16 cellular contexts compared by ENCODE assay signal in genomic region chr9:5321058-5321457, GRCh38. TPM values are rescaled to one million over a fixed set of nuclear protein-coding genes. Genes with fewer than 3 reads are reported as not detected.
A peak's percentile ranks its signal among the peaks of the same experiment; 100 is the strongest.
DNase-seq lines count a peak whose midpoint lies in the region; ATAC-seq, FAIRE-seq and TF ChIP-seq lines count a peak whose summit lies in the region.
"Had no signal": no experiment of that assay in that cellular context is flagged by ENCODE, and none has a peak within 500 bp of the region (broad histone marks: within the 10 kb centered on the region; RNA-seq: fewer than 3 reads in every experiment).

No MANE protein-coding gene starts in this region.

- H3K4me3 ChIP-seq in GM06990 (replicated peaks; ENCODE audit: low read depth, low read length) (no peak overlapping the region), GM12878 (no peak overlapping the region), keratinocyte (ENCODE audit: control insufficient read depth in 2 of 3, extremely low read depth in 1 of 3, insufficient read depth in 2 of 3, low read depth in 1 of 3, low read length in 3 of 3) (no peak overlapping the region)
- H3K4me3 ChIP-seq: adrenal gland, gastrocnemius medialis, Peyer's patch had no signal

- TF ChIP-seq CTCF in GM06990 (IDR thresholded peaks at IDR 0.05; ENCODE audit: insufficient read depth, low read length, poor library complexity, severe bottlenecking) (peak; percentile 5), GM12878 (IDR thresholded peaks at IDR 0.05 in 2 of 3, conservative IDR thresholded peaks at IDR 0.05 in 1 of 3; ENCODE audit: control insufficient read depth in 2 of 3, extremely low read depth in 1 of 3, insufficient read depth in 1 of 3, low read depth in 3 of 3, low read length in 3 of 3) (peak; percentile 17 to 29 (median 18); a peak in 4 of 6 replicates), keratinocyte (optimal IDR thresholded peaks at IDR 0.05 in 1 of 3, IDR thresholded peaks at IDR 0.05 in 1 of 3, conservative IDR thresholded peaks at IDR 0.05 in 1 of 3; ENCODE audit: extremely low read depth in 1 of 3, insufficient read depth in 2 of 3, low read length in 3 of 3) (peak in 2 of 3 experiments; percentile 10 to 11)

- no peak overlapping the region for H3K27ac ChIP-seq in GM12878 (ENCODE audit: control insufficient read depth, insufficient read depth)
- H3K27ac ChIP-seq in keratinocyte (ENCODE audit: control insufficient read depth, insufficient read depth, low read length), result no peak overlapping the region
- H3K27ac ChIP-seq: adrenal gland, gastrocnemius medialis, HL-60, Peyer's patch had no signal

- H4K20me1 ChIP-seq in GM12878 (ENCODE audit: control insufficient read depth, insufficient read depth) (no peaks in the 10 kb centered on the region), keratinocyte (ENCODE audit: control insufficient read depth, extremely low read depth, insufficient read depth, low read length) (no peaks in the 10 kb centered on the region)

- H3K27me3 ChIP-seq in GM06990 (replicated peaks; ENCODE audit: control insufficient read depth, insufficient read depth, low read length), result no peaks in the 10 kb centered on the region
- no peaks in the 10 kb centered on the region for H3K27me3 ChIP-seq in GM12878 (replicated peaks in 1 of 2; ENCODE audit: control insufficient read depth in 2 of 2, insufficient read depth in 2 of 2, low read length in 1 of 2)
- H3K27me3 ChIP-seq in keratinocyte (ENCODE audit: control insufficient read depth, extremely low read depth, insufficient read depth, low read length), result no peaks in the 10 kb centered on the region
- H3K27me3 ChIP-seq: adrenal gland, gastrocnemius medialis, Peyer's patch had no signal

- H3K9me3 ChIP-seq in GM12878 (replicated peaks; ENCODE audit: control insufficient read depth, insufficient read depth, low read length) (no peaks in the 10 kb centered on the region; the same call in 2 of the 3 replicates), keratinocyte (ENCODE audit: control insufficient read depth, low read depth, low read length) (no peaks in the 10 kb centered on the region)
- H3K9me3 ChIP-seq: Peyer's patch had no signal

- H3K79me2 ChIP-seq in GM12878 (ENCODE audit: control insufficient read depth, insufficient read depth, low read length) (no peaks in the 10 kb centered on the region), keratinocyte (ENCODE audit: control insufficient read depth, insufficient read depth, low read length) (no peaks in the 10 kb centered on the region)

- RAD21 ChIA-PET in GM12878 (lab: Charles Lee; ENCODE audit: unreplicated experiment), result interaction anchor here (0.7 to 1.5 kb wide), 6 partner anchors 76 to 562 kb away, joined by 3 to 6 read pairs (median 3); no protein-coding TSS in a partner anchor

- no peaks in the 10 kb centered on the region for H3K9me1 ChIP-seq in keratinocyte (ENCODE audit: control insufficient read depth, extremely low read depth, insufficient read depth, low read length)

- H3K9me3 Mint-ChIP-seq in activated CD8-positive, alpha-beta T cell treated with anti-CD3 and anti-CD28 coated beads, Interleukin-2, amount 10 ng/mL, durations not matched to agents 7 days and 5 days (ENCODE audit: insufficient read depth), result no peaks in the 10 kb centered on the region

- no peak overlapping the region for H3K4me2 ChIP-seq in GM12878 (ENCODE audit: control insufficient read depth, insufficient read depth)
- H3K4me2 ChIP-seq in keratinocyte (ENCODE audit: control insufficient read depth, extremely low read depth, insufficient read depth, low read depth, low read length), result no peak overlapping the region

- no peak for TF ChIP-seq POLR2A in GM12878 (IDR thresholded peaks at IDR 0.05; ENCODE audit: low read depth, low read length)

- POLR2A ChIA-PET in GM12878 (lab: Charles Lee), result no interaction called here
- POLR2A ChIA-PET in activated CD8-positive, alpha-beta T cell treated with anti-CD3 and anti-CD28 coated beads, Interleukin-2, amount 10 ng/mL, durations not matched to agents 7 days and 5 days (lab: Charles Lee), result no interaction called here

- no peak overlapping the region for H3K27ac Mint-ChIP-seq in activated CD8-positive, alpha-beta T cell treated with anti-CD3 and anti-CD28 coated beads, Interleukin-2, amount 10 ng/mL, durations not matched to agents 7 days and 5 days

- no peak overlapping the region for H3K4me3 Mint-ChIP-seq in activated CD8-positive, alpha-beta T cell treated with anti-CD3 and anti-CD28 coated beads, Interleukin-2, amount 10 ng/mL, durations not matched to agents 7 days and 5 days

- no peaks in the 10 kb centered on the region for H3K36me3 ChIP-seq in GM06990 (ENCODE audit: control insufficient read depth, insufficient read depth, low read length)
- no peaks in the 10 kb centered on the region for H3K36me3 ChIP-seq in GM12878 (ENCODE audit: control insufficient read depth in 2 of 2, insufficient read depth in 2 of 2, low read length in 1 of 2)
- no peaks in the 10 kb centered on the region for H3K36me3 ChIP-seq in keratinocyte (ENCODE audit: control insufficient read depth in 2 of 2, extremely low read depth in 1 of 2, insufficient read depth in 2 of 2, low read length in 2 of 2)
- H3K36me3 ChIP-seq: adrenal gland, gastrocnemius medialis, Peyer's patch had no signal

- no peak for DNase-seq in GM06990 (ENCODE audit: extremely low read depth, insufficient read length)
- DNase-seq in HT1080 (ENCODE audit: low read depth), result peak; percentile 18
- no peak for DNase-seq in GM12878 (ENCODE audit: low read depth, low spot score)
- no peak for DNase-seq in keratinocyte (ENCODE audit: low read depth, low spot score)
- DNase-seq in activated CD8-positive, alpha-beta T cell treated with anti-CD3 and anti-CD28 coated beads, Interleukin-2, amount 10 ng/mL, durations not matched to agents 7 days and 5 days, result no peak
- DNase-seq in NCI-H1417 (lab: John Stamatoyannopoulos, UW), result no peak
- DNase-seq: activated CD4-positive, CD25-positive, alpha-beta regulatory T cell treated with anti-CD3 and anti-CD28 coated beads, Interleukin-2, amount 50 U/mL, for 72 hours; activated T-cell treated with anti-CD3 and anti-CD28 coated beads for 4 hours; adrenal gland; gastrocnemius medialis; NCI-H226; occipital lobe; Peyer's patch had no signal

- FAIRE-seq in GM12878 (lab: Jason Lieb, UNC), result no peak
- no peak for FAIRE-seq in keratinocyte (lab: Jason Lieb, UNC)

- H3K4me1 Mint-ChIP-seq in activated CD8-positive, alpha-beta T cell treated with anti-CD3 and anti-CD28 coated beads, Interleukin-2, amount 10 ng/mL, durations not matched to agents 7 days and 5 days (ENCODE audit: low read depth), result peaks cover under 1% of the 10 kb centered on the region

- ATAC-seq in GM12878, result peak; percentile 59; the same call in 2 of the 3 replicates
- no peak for ATAC-seq in activated CD8-positive, alpha-beta T cell treated with anti-CD3 and anti-CD28 coated beads, Interleukin-2, amount 10 ng/mL, durations not matched to agents 7 days and 5 days
- no peak for ATAC-seq in HG03039 (IDR thresholded peaks at IDR 0.05; ENCODE audit: unreplicated experiment)
- no peak for ATAC-seq in GM18861 (IDR thresholded peaks at IDR 0.05; ENCODE audit: unreplicated experiment)
- ATAC-seq: gastrocnemius medialis had no signal

- H3K36me3 Mint-ChIP-seq in activated CD8-positive, alpha-beta T cell treated with anti-CD3 and anti-CD28 coated beads, Interleukin-2, amount 10 ng/mL, durations not matched to agents 7 days and 5 days (ENCODE audit: low read depth), result peaks cover 10% of the 10 kb centered on the region

- no peak overlapping the region for H3K9ac ChIP-seq in GM12878 (ENCODE audit: control insufficient read depth, insufficient read depth, low read length)
- no peak overlapping the region for H3K9ac ChIP-seq in keratinocyte (ENCODE audit: control insufficient read depth, extremely low read depth, insufficient read depth, low read length)

- intact Hi-C loops in GM12878 (cut with micrococcal nuclease; ENCODE audit: unreplicated experiment), result no loop called here

- in situ Hi-C loops in GM12878 (cut with MboI), result no loop called here

- no TSS peak for BruUV-seq in GM12878 (replicated peaks; lab: Mats Ljungman, UMichigan)

- H2AFZ ChIP-seq in GM12878 (ENCODE audit: control insufficient read depth, low read depth, low read length) (no peak overlapping the region), keratinocyte (ENCODE audit: control insufficient read depth, low read length) (no peak overlapping the region)

- TF ChIP-seq EP300 in GM12878 (IDR thresholded peaks at IDR 0.05; ENCODE audit: borderline replicate concordance in 1 of 2, control insufficient read depth in 1 of 2, low read depth in 2 of 2, low read length in 2 of 2), result no peak

- CTCF ChIA-PET in GM12878 (lab: Yijun Ruan, JAX), result interaction anchor here (0.6 to 1.2 kb wide), 11 partner anchors 53 to 561 kb away, joined by 3 to 5 read pairs (median 3); no protein-coding TSS in a partner anchor
- CTCF ChIA-PET in activated CD8-positive, alpha-beta T cell treated with anti-CD3 and anti-CD28 coated beads, Interleukin-2, amount 10 ng/mL, durations not matched to agents 7 days and 5 days (lab: Charles Lee), result interaction anchor here (0.8 to 1.2 kb wide), 8 partner anchors 27 to 267 kb away, joined by 3 to 5 read pairs (median 3); partner anchors contain the start of gene PLGRKT

- H3K4me1 ChIP-seq in GM12878 (ENCODE audit: control insufficient read depth, insufficient read depth, low read length) (no peaks in the 10 kb centered on the region), keratinocyte (ENCODE audit: control insufficient read depth, extremely low read depth, insufficient read depth, low read length) (no peaks in the 10 kb centered on the region)
- H3K4me1 ChIP-seq: adrenal gland, gastrocnemius medialis, Peyer's patch had no signal

- dilution Hi-C loops in keratinocyte (cut with MboI; ENCODE audit: extremely low pct_ligation_motif_present, low sequenced_read_pairs), result no loop called here

- peak; percentile 32; the same call in 1 of the 2 replicates for TF ChIP-seq RAD21 in GM12878 (IDR thresholded peaks at IDR 0.05; ENCODE audit: insufficient read depth, low read depth, low read length)

- H3K27me3 Mint-ChIP-seq in activated CD8-positive, alpha-beta T cell treated with anti-CD3 and anti-CD28 coated beads, Interleukin-2, amount 10 ng/mL, durations not matched to agents 7 days and 5 days (ENCODE audit: low read depth), result no peaks in the 10 kb centered on the region

- SMC1A ChIA-PET in GM12878 (lab: Charles Lee; ENCODE audit: uncharacterized antibody, unreplicated experiment), result interaction anchor here (0.6 to 1.8 kb wide), 9 partner anchors 31 to 562 kb away, joined by 3 to 5 read pairs (median 4); no protein-coding TSS in a partner anchor

- 0% methylated on average over 1 of the region's 1 CpG for WGBS in GM12878 (ENCODE audit: insufficient coverage, insufficient replicate concordance, low lambda C conversion rate, missing lambda C conversion rate)

RNA-seq across cellular contexts. Expression of gene RLN2, which starts 16.5 kb away (rescaled TPM):
- total RNA-seq in HT1080 (2014; rRNA removed; shearing (Covaris generic)), result not detected in 2 replicates
- polyA plus RNA-seq in HT1080 (2015; cell fraction: cytosol; rRNA removed), result not detected in 2 replicates
- not detected in 2 replicates for polyA plus RNA-seq in HT1080 (2015; cell fraction: nucleus; rRNA removed)
- 0.88 and 2.2 TPM in 2 replicates for total RNA-seq in GM12878 (2013; cell fraction: nucleolus; rRNA removed)
- total RNA-seq in GM12878 (2014; rRNA removed), result 5.8 and 6.0 TPM in 2 replicates
- 5.9 and 7.1 TPM in 2 replicates for total RNA-seq in GM12878 (2014; rRNA removed; fragmentation: Illumina TruSeq; extraction: Trizol)
- total RNA-seq in GM12878 (2021), result 3.3 and 3.9 TPM in 2 replicates
- 1.4 TPM for polyA plus RNA-seq in GM12878 (2011; ENCODE audit: low read depth)
- 5.3 and 6.1 TPM in 2 replicates for polyA plus RNA-seq in GM12878 (2011; rRNA removed)
- polyA plus RNA-seq in GM12878 (2011; cell fraction: cytosol; rRNA removed), result 1.4 and 1.9 TPM in 2 replicates
- 0.84 and 0.97 TPM in 2 replicates for polyA plus RNA-seq in GM12878 (2011; cell fraction: nucleus; rRNA removed)
- polyA plus RNA-seq in GM12878 (2012), result 2.8 and 2.9 TPM in 2 replicates
- polyA plus RNA-seq in GM12878 (2014; fragmentation: Illumina TruSeq; extraction: Trizol), result 4.4 and 6.6 TPM in 2 replicates
- 10 to 100 TPM; 15.0 to 15.7 TPM for polyA plus RNA-seq in GM12878 (2014; fragmentation: Nextera tagmentation; extraction: Ambion mirVana)
- 4.7 and 5.4 TPM in 2 replicates for polyA plus RNA-seq in GM12878 (2014; rRNA removed)
- 1 to 10 TPM; 6.1 to 8.3 TPM for polyA plus RNA-seq in GM12878 (2016; fragmentation: Nextera tagmentation; extraction: Ambion mirVana)
- 0.41 and 0.88 TPM in 2 replicates for polyA minus RNA-seq in GM12878 (2011; rRNA and poly(A)+ RNA removed)
- polyA minus RNA-seq in GM12878 (2011; cell fraction: cytosol; rRNA and poly(A)+ RNA removed), result not detected in 2 replicates
- 0.60 and 0.67 TPM in 2 replicates for polyA minus RNA-seq in GM12878 (2011; cell fraction: nucleus; rRNA and poly(A)+ RNA removed)
- 0.41 to 0.98 TPM (median 0.68 TPM) in 3 replicates for polyA plus RNA-seq in keratinocyte
- not detected for polyA plus RNA-seq in keratinocyte (2011; ENCODE audit: low read depth)
- 0.52 and 0.84 TPM in 2 replicates for polyA plus RNA-seq in keratinocyte (2011; cell fraction: cytosol; rRNA removed)
- 0.32 and 0.38 TPM in 2 replicates for polyA plus RNA-seq in keratinocyte (2011; cell fraction: nucleus; rRNA removed)
- polyA plus RNA-seq in keratinocyte (2012; ENCODE audit: low replicate concordance), result 0.50 TPM in 1 of 2 replicates, not detected in the other
- polyA minus RNA-seq in keratinocyte, result 0.42 to 0.49 TPM in 2 of 3 replicates, not detected in the other
- polyA minus RNA-seq in keratinocyte (2011; cell fraction: cytosol; rRNA and poly(A)+ RNA removed), result not detected
- polyA minus RNA-seq in keratinocyte (2011; cell fraction: nucleus; rRNA and poly(A)+ RNA removed), result not detected in 2 replicates
- total RNA-seq in activated CD8-positive, alpha-beta T cell treated with anti-CD3 and anti-CD28 coated beads, Interleukin-2, amount 10 ng/mL, durations not matched to agents 7 days and 5 days, result 1 to 10 TPM; 2.2 to 2.8 TPM
- total RNA-seq: gastrocnemius medialis, occipital lobe had no signal
- polyA plus RNA-seq: adrenal gland had no signal

RNA-seq across cellular contexts. Expression of gene RLN1, which starts 18.6 kb away (rescaled TPM):
- total RNA-seq in HT1080 (2014; rRNA removed; shearing (Covaris generic)), result not detected in 2 replicates
- polyA plus RNA-seq in HT1080 (2015; cell fraction: cytosol; rRNA removed), result not detected in 2 replicates
- polyA plus RNA-seq in HT1080 (2015; cell fraction: nucleus; rRNA removed), result not detected in 2 replicates
- total RNA-seq in GM12878 (2013; cell fraction: nucleolus; rRNA removed), result 4.5 and 4.6 TPM in 2 replicates
- 1.1 and 2.0 TPM in 2 replicates for total RNA-seq in GM12878 (2014; rRNA removed)
- total RNA-seq in GM12878 (2014; rRNA removed; fragmentation: Illumina TruSeq; extraction: Trizol), result 1.5 and 1.6 TPM in 2 replicates
- total RNA-seq in GM12878 (2021), result 0.80 and 0.90 TPM in 2 replicates
- polyA plus RNA-seq in GM12878 (2011; ENCODE audit: low read depth), result not detected
- polyA plus RNA-seq in GM12878 (2011; rRNA removed), result 1.6 and 2.4 TPM in 2 replicates
- polyA plus RNA-seq in GM12878 (2011; cell fraction: cytosol; rRNA removed), result 0.72 and 1.2 TPM in 2 replicates
- 0.61 and 0.79 TPM in 2 replicates for polyA plus RNA-seq in GM12878 (2011; cell fraction: nucleus; rRNA removed)
- polyA plus RNA-seq in GM12878 (2012), result 0.56 and 0.91 TPM in 2 replicates
- polyA plus RNA-seq in GM12878 (2014; fragmentation: Illumina TruSeq; extraction: Trizol), result 0.82 and 1.6 TPM in 2 replicates
- polyA plus RNA-seq in GM12878 (2014; fragmentation: Nextera tagmentation; extraction: Ambion mirVana), result 1 to 10 TPM; 2.7 to 2.8 TPM
- 0.71 and 1.7 TPM in 2 replicates for polyA plus RNA-seq in GM12878 (2014; rRNA removed)
- 1 to 10 TPM; 2.4 TPM for polyA plus RNA-seq in GM12878 (2016; fragmentation: Nextera tagmentation; extraction: Ambion mirVana)
- 1.0 and 1.2 TPM in 2 replicates for polyA minus RNA-seq in GM12878 (2011; rRNA and poly(A)+ RNA removed)
- polyA minus RNA-seq in GM12878 (2011; cell fraction: cytosol; rRNA and poly(A)+ RNA removed), result 1.2 TPM in 1 of 2 replicates, not detected in the other
- 0.73 and 0.86 TPM in 2 replicates for polyA minus RNA-seq in GM12878 (2011; cell fraction: nucleus; rRNA and poly(A)+ RNA removed)
- polyA plus RNA-seq in keratinocyte, result 0.10 to 0.19 TPM in 2 of 3 replicates, not detected in the other
- not detected for polyA plus RNA-seq in keratinocyte (2011; ENCODE audit: low read depth)
- 0.10 and 0.22 TPM in 2 replicates for polyA plus RNA-seq in keratinocyte (2011; cell fraction: cytosol; rRNA removed)
- polyA plus RNA-seq in keratinocyte (2011; cell fraction: nucleus; rRNA removed), result not detected in 2 replicates
- polyA plus RNA-seq in keratinocyte (2012; ENCODE audit: low replicate concordance), result 0.22 TPM in 1 of 2 replicates, not detected in the other
- 0.26 TPM in 1 of 3 replicates, not detected in the others for polyA minus RNA-seq in keratinocyte
- not detected for polyA minus RNA-seq in keratinocyte (2011; cell fraction: cytosol; rRNA and poly(A)+ RNA removed)
- not detected in 2 replicates for polyA minus RNA-seq in keratinocyte (2011; cell fraction: nucleus; rRNA and poly(A)+ RNA removed)
- total RNA-seq in activated CD8-positive, alpha-beta T cell treated with anti-CD3 and anti-CD28 coated beads, Interleukin-2, amount 10 ng/mL, durations not matched to agents 7 days and 5 days, result 1 to 10 TPM; 1.3 to 1.5 TPM
- total RNA-seq: adrenal gland, gastrocnemius medialis, Peyer's patch had no signal
- polyA plus RNA-seq: adrenal gland had no signal
